11 cellular contexts compared by ENCODE assay signal in genomic region chr15:73923488-73924164, GRCh38. TPM values are rescaled to one million over a fixed set of nuclear protein-coding genes. Genes with fewer than 3 reads are reported as not detected.
A peak's percentile ranks its signal among the peaks of the same experiment; 100 is the strongest.
DNase-seq lines count a peak whose midpoint lies in the region; ATAC-seq and TF ChIP-seq lines count a peak whose summit lies in the region.
"Had no signal": no experiment of that assay in that cellular context is flagged by ENCODE, and none has a peak within 500 bp of the region (broad histone marks: within the 10 kb centered on the region; RNA-seq: fewer than 3 reads in every experiment).

No MANE protein-coding gene starts in this region.

- POLR2A ChIA-PET in AG04450 (lab: Yijun Ruan, JAX) (interaction anchor here (1.0 to 1.5 kb wide), 3 partner anchors 17 to 27 kb away, joined by 3 to 4 read pairs (median 4); no protein-coding TSS in a partner anchor), PC-9 (lab: Charles Lee; ENCODE audit: unreplicated experiment) (no interaction called here)

- TF ChIP-seq CTCF in AG04450 (IDR thresholded peaks at IDR 0.05; ENCODE audit: low read depth, low read length) (no peak), PC-9 (conservative IDR thresholded peaks at IDR 0.05) (no peak)

- H3K79me1 ChIP-seq in neuronal stem cell (ENCODE audit: low read depth, low read length), result peaks cover 6% of the 10 kb centered on the region

- no peak overlapping the region for H2AFZ ChIP-seq in PC-9
- peak overlapping the region; percentile 94 for H2AFZ ChIP-seq in neuronal stem cell (ENCODE audit: low read length)

- DNase-seq in AG04450 (ENCODE audit: low read depth, low spot score) (no peak), PC-9 (no peak), neuronal stem cell (ENCODE audit: low spot score) (no peak), HuH-7.5 (ENCODE audit: low spot score) (no peak)
- no peak for DNase-seq in effector memory CD4-positive, alpha-beta T cell
- no peak for DNase-seq in activated CD8-positive, alpha-beta memory T cell treated with anti-CD3 and anti-CD28 coated beads for 24 hours
- DNase-seq: NCI-H2029 had no signal

- peaks cover 36% of the 10 kb centered on the region for H3K4me1 ChIP-seq in PC-9 (replicated peaks; ENCODE audit: insufficient read depth)
- peaks cover 55% of the 10 kb centered on the region for H3K4me1 ChIP-seq in effector memory CD4-positive, alpha-beta T cell (ENCODE audit: control insufficient read depth, insufficient read depth, low read length, poor library complexity, severe bottlenecking)
- peaks cover 42% of the 10 kb centered on the region in 2 donors for H3K4me1 ChIP-seq in neuronal stem cell (ENCODE audit: control insufficient read depth in 2 of 2, insufficient read depth in 1 of 2, low read depth in 1 of 2, low read length in 2 of 2)

- peak overlapping the region; percentile 13 for H2AK5ac ChIP-seq in neuronal stem cell (ENCODE audit: low read depth, low read length)

- H3K9me3 ChIP-seq in AG04450 (ENCODE audit: control insufficient read depth, insufficient read depth, low read length) (no peaks in the 10 kb centered on the region; the same call in 1 of the 2 replicates), PC-9 (ENCODE audit: insufficient read depth, low read depth) (no peaks in the 10 kb centered on the region), neuronal stem cell (replicated peaks in 1 of 2; ENCODE audit: control insufficient read depth in 2 of 2, insufficient read depth in 1 of 2, low read depth in 1 of 2, low read length in 2 of 2) (peaks cover 0 to 3% of the 10 kb centered on the region in 2 donors)
- no peaks in the 10 kb centered on the region for H3K9me3 ChIP-seq in effector memory CD4-positive, alpha-beta T cell (ENCODE audit: control insufficient read depth, low read length)

- H4K20me1 ChIP-seq in PC-9 (ENCODE audit: insufficient read depth), result no peaks in the 10 kb centered on the region

- no CpG with 5 or more reads among the region's 6 CpGs for WGBS in neuronal stem cell (ENCODE audit: extremely low coverage in 2 of 2, insufficient read length in 2 of 2, insufficient replicate concordance in 1 of 2), 2 donors

- peak overlapping the region; percentile 7 for H2BK5ac ChIP-seq in neuronal stem cell (ENCODE audit: low read length)

- H3K9me2 ChIP-seq in PC-9 (ENCODE audit: insufficient read depth), result no peaks in the 10 kb centered on the region

- peak overlapping the region; percentile 38 for H3K4me3 ChIP-seq in AG04450 (ENCODE audit: low read depth, low read length)
- H3K4me3 ChIP-seq in PC-9, result no peak overlapping the region
- H3K4me3 ChIP-seq in effector memory CD4-positive, alpha-beta T cell (ENCODE audit: insufficient read depth, low read depth, low read length, poor library complexity, severe bottlenecking), result no peak overlapping the region
- H3K4me3 ChIP-seq in neuronal stem cell (ENCODE audit: low read length in 2 of 2), result no peak overlapping the region

- H3K18ac ChIP-seq in neuronal stem cell (ENCODE audit: low read length), result no peak overlapping the region

- H2BK12ac ChIP-seq in neuronal stem cell (ENCODE audit: low read length), result no peak overlapping the region

- ATAC-seq in HG03571 (IDR thresholded peaks at IDR 0.05; ENCODE audit: unreplicated experiment) (no peak), GM21367 (IDR thresholded peaks at IDR 0.05; ENCODE audit: unreplicated experiment) (no peak)

- no peak overlapping the region for H3K9ac ChIP-seq in neuronal stem cell (ENCODE audit: low read depth, low read length, poor library complexity)

- no peak overlapping the region for H3K14ac ChIP-seq in neuronal stem cell (ENCODE audit: low read length)

- intact Hi-C loops in PC-9 (cut with micrococcal nuclease; ENCODE audit: unreplicated experiment), result no loop called here

- peaks cover 9% of the 10 kb centered on the region for H3K79me2 ChIP-seq in PC-9 (ENCODE audit: low read depth)

- no peak overlapping the region for H4K8ac ChIP-seq in neuronal stem cell (ENCODE audit: low read depth, low read length)

- CTCF ChIA-PET in AG04450 (lab: Charles Lee) (interaction anchor here (0.9 to 1.9 kb wide), 5 partner anchors 8 to 50 kb away, joined by 3 to 8 read pairs (median 4); partner anchors contain the start of gene TBC1D21), PC-9 (lab: Charles Lee) (interaction anchor here (1.0 kb wide), 1 partner anchor 17 kb away, joined by 3 read pairs; no protein-coding TSS in a partner anchor)

- BruUV-seq in PC-9 (replicated peaks; lab: Mats Ljungman, UMichigan), result no TSS peak

- no peak overlapping the region for H3K4ac ChIP-seq in neuronal stem cell (ENCODE audit: low read length)

- H3K23ac ChIP-seq in neuronal stem cell (ENCODE audit: low read depth, low read length, poor library complexity), result no peak overlapping the region

- H3K27ac ChIP-seq in AG04450 (ENCODE audit: low read depth, low read length), result peak overlapping the region; percentile 95
- peak overlapping the region; percentile 30 for H3K27ac ChIP-seq in PC-9
- peak overlapping the region; percentile 67 for H3K27ac ChIP-seq in effector memory CD4-positive, alpha-beta T cell (ENCODE audit: insufficient read depth, low read length, poor library complexity, severe bottlenecking)
- H3K27ac ChIP-seq in neuronal stem cell (replicated peaks; ENCODE audit: low read length), result no peak overlapping the region

- H2BK15ac ChIP-seq in neuronal stem cell (ENCODE audit: low read length), result no peak overlapping the region

- H3F3A ChIP-seq in PC-9 (ENCODE audit: insufficient read depth, low read depth), result peaks cover 31% of the 10 kb centered on the region

- no peak overlapping the region for H4K91ac ChIP-seq in neuronal stem cell (ENCODE audit: low read depth, low read length, poor library complexity)

- no peak overlapping the region for H2BK120ac ChIP-seq in neuronal stem cell (ENCODE audit: low read depth, low read length)

- peak overlapping the region; percentile 85 for H3K4me2 ChIP-seq in PC-9
- no peak overlapping the region for H3K4me2 ChIP-seq in neuronal stem cell (ENCODE audit: insufficient read depth, low read length, poor library complexity, severe bottlenecking)

- H3K36me3 ChIP-seq in PC-9 (ENCODE audit: low read depth) (no peaks in the 10 kb centered on the region), neuronal stem cell (replicated peaks in 1 of 2; ENCODE audit: control insufficient read depth in 2 of 2, insufficient read depth in 2 of 2, low read length in 2 of 2) (no peaks in the 10 kb centered on the region)
- H3K36me3 ChIP-seq in effector memory CD4-positive, alpha-beta T cell (ENCODE audit: control insufficient read depth, insufficient read depth, low read length), result peaks cover 3% of the 10 kb centered on the region

- no peaks in the 10 kb centered on the region for H3K27me3 ChIP-seq in AG04450 (ENCODE audit: control insufficient read depth, insufficient read depth, low read length)
- H3K27me3 ChIP-seq in PC-9 (ENCODE audit: insufficient read depth, low read depth), result no peaks in the 10 kb centered on the region
- H3K27me3 ChIP-seq in effector memory CD4-positive, alpha-beta T cell (replicated peaks; ENCODE audit: control insufficient read depth, insufficient read depth, low read length, poor library complexity, severe bottlenecking), result no peaks in the 10 kb centered on the region
- peaks cover 0 to 12% (median 2%) of the 10 kb centered on the region in 3 experiments for H3K27me3 ChIP-seq in neuronal stem cell (ENCODE audit: control insufficient read depth in 3 of 3, insufficient read depth in 3 of 3, low read depth in 1 of 3, low read length in 3 of 3)

RNA-seq across cellular contexts. Expression of gene LOXL1, which starts 2.6 kb away (rescaled TPM):
- polyA plus RNA-seq in AG04450 (2011; rRNA removed), result 114 and 206 TPM in 2 replicates
- 260 and 359 TPM in 2 replicates for polyA minus RNA-seq in AG04450 (2011; rRNA and poly(A)+ RNA removed)
- total RNA-seq in PC-9 (2021), result 35.8 and 50.7 TPM in 2 replicates
- polyA plus RNA-seq in neuronal stem cell (2013, experiment 1 of 2), result 67.0 TPM
- 68.3 TPM for polyA plus RNA-seq in neuronal stem cell (2013, experiment 2 of 2)

RNA-seq across cellular contexts. Expression of gene TBC1D21, which starts 50.3 kb away (rescaled TPM):
- polyA plus RNA-seq in AG04450 (2011; rRNA removed), result not detected in 2 replicates
- not detected in 2 replicates for polyA minus RNA-seq in AG04450 (2011; rRNA and poly(A)+ RNA removed)
- not detected in 2 replicates for total RNA-seq in PC-9 (2021)
- not detected for polyA plus RNA-seq in neuronal stem cell (2013, experiment 1 of 2)
- polyA plus RNA-seq in neuronal stem cell (2013, experiment 2 of 2), result not detected
- total RNA-seq: dermis microvascular lymphatic vessel endothelial cell, mesenteric fat pad had no signal
